In genomic region chr11:120001161-120002135, GRCh38 we compare ENCODE assay signal across 21 cellular contexts.
A peak's percentile ranks its signal among the peaks of the same experiment; 100 is the strongest.
DNase-seq lines count a peak whose midpoint lies in the region; ATAC-seq, FAIRE-seq and TF ChIP-seq lines count a peak whose summit lies in the region.
"Had no signal": no experiment of that assay in that cellular context is flagged by ENCODE, and none has a peak within 500 bp of the region (broad histone marks: within the 10 kb centered on the region; RNA-seq: fewer than 3 reads in every experiment).

No MANE protein-coding gene starts in this region.

- H3K4me1 ChIP-seq in lower lobe of right lung: no peaks in the 10 kb centered on the region

- H3K4me3 ChIP-seq in lower lobe of right lung: no peak overlapping the region
- H3K4me3 ChIP-seq: skin epidermis had no signal

- no peak overlapping the region for H3K4me3 Mint-ChIP-seq in endothelial cell (ENCODE audit: unreplicated experiment)
- H3K4me3 Mint-ChIP-seq: immature natural killer cell, naive B cell had no signal

- H3K36me3 Mint-ChIP-seq in endothelial cell (ENCODE audit: low read depth, unreplicated experiment): no peaks in the 10 kb centered on the region
- H3K36me3 Mint-ChIP-seq: immature natural killer cell, naive B cell had no signal

- peaks cover 9% of the 10 kb centered on the region for H3K27me3 ChIP-seq in lower lobe of right lung (ENCODE audit: low read depth)

- no peak for TF ChIP-seq CTCF in endothelial cell (IDR thresholded peaks at IDR 0.05; ENCODE audit: unreplicated experiment)
- TF ChIP-seq CTCF in lower lobe of right lung (IDR thresholded peaks at IDR 0.05): no peak

- H3K9me3 Mint-ChIP-seq in endothelial cell (ENCODE audit: unreplicated experiment): no peaks in the 10 kb centered on the region
- H3K9me3 Mint-ChIP-seq: immature natural killer cell had no signal

- peak overlapping the region; percentile 95 for H3K27ac Mint-ChIP-seq in endothelial cell (ENCODE audit: unreplicated experiment)
- H3K27ac Mint-ChIP-seq: immature natural killer cell had no signal

- peak; percentile 61 for DNase-seq in COR-L47 (lab: John Stamatoyannopoulos, UW)
- peak; percentile 82 for DNase-seq in NCI-H1092 treated with DMSO at 0.1 percent for 48 hours (lab: John Stamatoyannopoulos, UW)
- peak; percentile 85 for DNase-seq in NCI-H524 treated with DMSO at 0.1 percent for 48 hours (lab: John Stamatoyannopoulos, UW)
- peak; percentile 29 for DNase-seq in endothelial cell (ENCODE audit: low spot score)
- no peak for DNase-seq in H54 (ENCODE audit: insufficient read length, low spot score)
- DNase-seq in COLO829 (ENCODE audit: low spot score): no peak
- DNase-seq in lower lobe of right lung: no peak
- DNase-seq: activated CD4-positive, alpha-beta T cell treated with anti-CD3 and anti-CD28 coated beads, Interleukin-2, amount 50 U/mL, for 1 hour; activated T-cell treated with anti-CD3 and anti-CD28 coated beads for 4 hours; amniotic stem cell; caudate nucleus; effector CD4-positive, alpha-beta T cell; glutamatergic neuron; immature natural killer cell; Kasumi-1; naive B cell; NCI-H1436 treated with DMSO at 0.1 percent for 48 hours; stimulated activated CD4-positive, alpha-beta T cell treated with anti-CD3 and anti-CD28 coated beads, Interleukin-2, amount 100 ng/mL, for 48 hours had no signal

- no peak overlapping the region for H3K27ac ChIP-seq in lower lobe of right lung
- H3K27ac ChIP-seq: skin epidermis had no signal

- H3K9me3 ChIP-seq in lower lobe of right lung: no peaks in the 10 kb centered on the region

- H3K36me3 ChIP-seq in lower lobe of right lung: no peaks in the 10 kb centered on the region

- intact Hi-C loops in lower lobe of right lung (cut with DNase I): no loop called here

- TF ChIP-seq POLR2A in H54 (IDR thresholded peaks at IDR 0.05; ENCODE audit: low read depth, low read length): no peak

- ATAC-seq in lower lobe of right lung: no peak
- no peak for ATAC-seq in HG03571 (IDR thresholded peaks at IDR 0.05; ENCODE audit: unreplicated experiment)

- no peaks in the 10 kb centered on the region for H3K27me3 Mint-ChIP-seq in endothelial cell (ENCODE audit: unreplicated experiment)

- FAIRE-seq in H54 (lab: Jason Lieb, UNC): no peak
- FAIRE-seq: RCC 7860 had no signal

- peaks cover 35% of the 10 kb centered on the region for H3K4me1 Mint-ChIP-seq in endothelial cell (ENCODE audit: unreplicated experiment)
- H3K4me1 Mint-ChIP-seq: immature natural killer cell, naive B cell had no signal

Comparison
In these comparisons a context has a peak if more than half of its experiments do, and no peak if none do; other contexts are left out.
1. DNase-seq: peak in COR-L47 (single experiment), NCI-H1092 treated with DMSO at 0.1 percent for 48 hours (single experiment), NCI-H524 treated with DMSO at 0.1 percent for 48 hours (single experiment) and endothelial cell (single experiment); none in H54 (single experiment), COLO829 (single experiment) and lower lobe of right lung (single experiment).